ENCODE assay signal across 22 cellular contexts in the genomic region with DNA sequence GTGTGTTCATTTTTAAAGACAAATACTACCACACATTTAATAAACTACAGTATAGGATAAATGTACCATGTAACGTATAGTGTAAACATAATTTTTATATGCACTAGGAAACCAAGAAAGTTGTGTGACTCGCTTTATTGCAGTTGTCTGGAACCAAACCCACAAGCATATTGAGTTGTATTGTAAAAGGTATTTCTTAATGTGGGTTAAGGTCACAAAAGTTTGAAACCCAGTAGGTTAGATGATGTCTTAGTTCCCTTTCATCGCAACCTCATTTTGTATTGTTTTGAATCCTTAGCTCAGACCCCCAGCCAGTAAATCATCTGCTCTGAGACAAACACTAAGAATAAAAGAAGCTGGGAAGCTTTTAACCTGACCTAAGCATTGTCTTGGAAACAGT.
DNase-seq lines count a peak whose midpoint lies in the region; ATAC-seq and TF ChIP-seq lines count a peak whose summit lies in the region.
"Had no signal": no experiment of that assay in that cellular context is flagged by ENCODE, and none has a peak within 500 bp of the region (broad histone marks: within the 10 kb centered on the region; RNA-seq: fewer than 3 reads in every experiment).

No MANE protein-coding gene starts in this region.

- CTCF ChIA-PET in PC-9 (lab: Charles Lee), result interaction anchor here (0.6 kb wide), 1 partner anchor 200 kb away, joined by 3 read pairs; no protein-coding TSS in a partner anchor

- TF ChIP-seq CTCF in PC-9 (conservative IDR thresholded peaks at IDR 0.05) (no peak), natural killer cell (IDR thresholded peaks at IDR 0.05) (no peak), vagina (IDR thresholded peaks at IDR 0.05) (no peak)

- no peaks in the 10 kb centered on the region for H3K36me3 Mint-ChIP-seq in activated T-cell treated with anti-CD3 and anti-CD28 coated beads, Interleukin-2, amount 50 U/mL, for 72 hours (ENCODE audit: insufficient read depth in 2 of 2)
- no peaks in the 10 kb centered on the region for H3K36me3 Mint-ChIP-seq in activated T-cell treated with anti-CD3 and anti-CD28 coated beads, Interleukin-2, amount 50 U/mL, for 24 hours (ENCODE audit: low read depth)
- no peaks in the 10 kb centered on the region for H3K36me3 Mint-ChIP-seq in natural killer cell

- H3K27me3 ChIP-seq in PC-9 (ENCODE audit: insufficient read depth, low read depth), result no peaks in the 10 kb centered on the region
- no peaks in the 10 kb centered on the region for H3K27me3 ChIP-seq in vagina

- no peaks in the 10 kb centered on the region for H3K9me3 Mint-ChIP-seq in activated T-cell treated with anti-CD3 and anti-CD28 coated beads, Interleukin-2, amount 50 U/mL, for 72 hours
- no peaks in the 10 kb centered on the region for H3K9me3 Mint-ChIP-seq in activated T-cell treated with anti-CD3 and anti-CD28 coated beads, Interleukin-2, amount 50 U/mL, for 24 hours
- H3K9me3 Mint-ChIP-seq in natural killer cell, result peaks cover 0 to 2% of the 10 kb centered on the region in 2 donors

- peaks cover 18% of the 10 kb centered on the region for H4K20me1 ChIP-seq in PC-9 (ENCODE audit: insufficient read depth)

- H3K9me3 ChIP-seq in PC-9 (ENCODE audit: insufficient read depth, low read depth) (no peaks in the 10 kb centered on the region), vagina (no peaks in the 10 kb centered on the region)
- H3K9me3 ChIP-seq: SK-N-SH had no signal

- H3F3A ChIP-seq in PC-9 (ENCODE audit: insufficient read depth, low read depth), result peaks cover 30% of the 10 kb centered on the region; the same call in 1 of the 2 replicates

- H3K79me2 ChIP-seq in PC-9 (ENCODE audit: low read depth), result peaks cover 96% of the 10 kb centered on the region

- H3K4me3 ChIP-seq in PC-9 (no peak overlapping the region), vagina (no peak overlapping the region)

- H3K4me2 ChIP-seq in PC-9, result no peak overlapping the region
- H3K4me2 ChIP-seq: SK-N-SH had no signal

- POLR2A ChIA-PET in PC-9 (lab: Charles Lee; ENCODE audit: unreplicated experiment), result interaction anchor here (0.6 kb wide), 1 partner anchor 46 kb away, joined by 4 read pairs; no protein-coding TSS in a partner anchor

- intact Hi-C loops in PC-9 (cut with micrococcal nuclease; ENCODE audit: unreplicated experiment), result no loop called here
- intact Hi-C loops in natural killer cell (cut with micrococcal nuclease), result loop anchor here (2.0 to 5.0 kb wide), 2 partner anchors 13 to 35 kb away; no protein-coding TSS in a partner anchor
- intact Hi-C loops in vagina (cut with DNase I), result no loop called here

- no TSS peak for BruUV-seq in PC-9 (replicated peaks; lab: Mats Ljungman, UMichigan)

- peak overlapping the region; percentile 27 for H3K27ac ChIP-seq in PC-9
- H3K27ac ChIP-seq in vagina, result no peak overlapping the region
- H3K27ac ChIP-seq: RWPE1 had no signal

- peak; percentile 60 to 79 for ATAC-seq in activated T-cell treated with anti-CD3 and anti-CD28 coated beads, Interleukin-2, amount 50 U/mL, for 72 hours (replicated peaks in 1 of 2)
- no peak for ATAC-seq in natural killer cell
- ATAC-seq: HCT116 had no signal

- H2AFZ ChIP-seq in PC-9, result no peak overlapping the region

- peaks cover 24% of the 10 kb centered on the region for H3K4me1 ChIP-seq in PC-9 (replicated peaks; ENCODE audit: insufficient read depth)
- peaks cover 28% of the 10 kb centered on the region for H3K4me1 ChIP-seq in vagina

- no peak overlapping the region for H3K27ac Mint-ChIP-seq in activated T-cell treated with anti-CD3 and anti-CD28 coated beads, Interleukin-2, amount 50 U/mL, for 72 hours
- H3K27ac Mint-ChIP-seq in activated T-cell treated with anti-CD3 and anti-CD28 coated beads, Interleukin-2, amount 50 U/mL, for 24 hours, result no peak overlapping the region
- H3K27ac Mint-ChIP-seq in natural killer cell, result peak overlapping the region; percentile 62 to 80

- peaks cover 25% of the 10 kb centered on the region for H3K27me3 Mint-ChIP-seq in activated T-cell treated with anti-CD3 and anti-CD28 coated beads, Interleukin-2, amount 50 U/mL, for 72 hours (ENCODE audit: low read depth)
- H3K27me3 Mint-ChIP-seq in activated T-cell treated with anti-CD3 and anti-CD28 coated beads, Interleukin-2, amount 50 U/mL, for 24 hours, result peaks cover 34% of the 10 kb centered on the region
- H3K27me3 Mint-ChIP-seq in natural killer cell (ENCODE audit: low read depth in 2 of 2), result no peaks in the 10 kb centered on the region

- no peak overlapping the region for H3K4me3 Mint-ChIP-seq in activated T-cell treated with anti-CD3 and anti-CD28 coated beads, Interleukin-2, amount 50 U/mL, for 72 hours
- no peak overlapping the region for H3K4me3 Mint-ChIP-seq in activated T-cell treated with anti-CD3 and anti-CD28 coated beads, Interleukin-2, amount 50 U/mL, for 24 hours
- no peak overlapping the region for H3K4me3 Mint-ChIP-seq in natural killer cell

- no peak for TF ChIP-seq POLR2A in vagina (IDR thresholded peaks at IDR 0.05)

- no peaks in the 10 kb centered on the region for H3K36me3 ChIP-seq in PC-9 (ENCODE audit: low read depth)
- H3K36me3 ChIP-seq in vagina, result no peaks in the 10 kb centered on the region

- peaks cover 23% of the 10 kb centered on the region for H3K4me1 Mint-ChIP-seq in activated T-cell treated with anti-CD3 and anti-CD28 coated beads, Interleukin-2, amount 50 U/mL, for 72 hours (ENCODE audit: low read depth)
- H3K4me1 Mint-ChIP-seq in activated T-cell treated with anti-CD3 and anti-CD28 coated beads, Interleukin-2, amount 50 U/mL, for 24 hours (ENCODE audit: low read depth), result peaks cover 18% of the 10 kb centered on the region
- H3K4me1 Mint-ChIP-seq in natural killer cell, result peaks cover 55 to 86% of the 10 kb centered on the region in 2 donors

- no peak for DNase-seq in activated T-cell treated with anti-CD3 and anti-CD28 coated beads, Interleukin-2, amount 50 U/mL, for 72 hours
- DNase-seq in activated T-cell treated with anti-CD3 and anti-CD28 coated beads, Interleukin-2, amount 50 U/mL, for 24 hours, result no peak
- no peak for DNase-seq in PC-9
- no peak for DNase-seq in natural killer cell
- no peak for DNase-seq in SHP77 (lab: John Stamatoyannopoulos, UW)
- no peak for DNase-seq in vagina (ENCODE audit: extremely low spot score in 2 of 2)
- DNase-seq in C1 segment of cervical spinal cord (lab: John Stamatoyannopoulos, UW), result no peak
- DNase-seq: 8988T, DMS53, EL, GF-D8, IMR-90, NCI-H1105 treated with DMSO at 0.1 percent for 48 hours, NCI-H1694, NCI-H2081, NCI-H2171, NCI-H526, OCI-M1, SIG-M5, SK-N-SH had no signal

- H3K9me2 ChIP-seq in PC-9 (ENCODE audit: insufficient read depth), result no peaks in the 10 kb centered on the region
- H3K9me2 ChIP-seq: SK-N-SH had no signal

Comparison
In these comparisons a context has a peak if more than half of its experiments do, and no peak if none do; other contexts are left out.
1. ATAC-seq: peak in activated T-cell treated with anti-CD3 and anti-CD28 coated beads, Interleukin-2, amount 50 U/mL, for 72 hours (2 of 2); none in natural killer cell (0 of 3).
2. H3K27ac Mint-ChIP-seq: peak in natural killer cell (2 of 2); none in activated T-cell treated with anti-CD3 and anti-CD28 coated beads, Interleukin-2, amount 50 U/mL, for 72 hours (single experiment) and activated T-cell treated with anti-CD3 and anti-CD28 coated beads, Interleukin-2, amount 50 U/mL, for 24 hours (single experiment).